In the genomic region with DNA sequence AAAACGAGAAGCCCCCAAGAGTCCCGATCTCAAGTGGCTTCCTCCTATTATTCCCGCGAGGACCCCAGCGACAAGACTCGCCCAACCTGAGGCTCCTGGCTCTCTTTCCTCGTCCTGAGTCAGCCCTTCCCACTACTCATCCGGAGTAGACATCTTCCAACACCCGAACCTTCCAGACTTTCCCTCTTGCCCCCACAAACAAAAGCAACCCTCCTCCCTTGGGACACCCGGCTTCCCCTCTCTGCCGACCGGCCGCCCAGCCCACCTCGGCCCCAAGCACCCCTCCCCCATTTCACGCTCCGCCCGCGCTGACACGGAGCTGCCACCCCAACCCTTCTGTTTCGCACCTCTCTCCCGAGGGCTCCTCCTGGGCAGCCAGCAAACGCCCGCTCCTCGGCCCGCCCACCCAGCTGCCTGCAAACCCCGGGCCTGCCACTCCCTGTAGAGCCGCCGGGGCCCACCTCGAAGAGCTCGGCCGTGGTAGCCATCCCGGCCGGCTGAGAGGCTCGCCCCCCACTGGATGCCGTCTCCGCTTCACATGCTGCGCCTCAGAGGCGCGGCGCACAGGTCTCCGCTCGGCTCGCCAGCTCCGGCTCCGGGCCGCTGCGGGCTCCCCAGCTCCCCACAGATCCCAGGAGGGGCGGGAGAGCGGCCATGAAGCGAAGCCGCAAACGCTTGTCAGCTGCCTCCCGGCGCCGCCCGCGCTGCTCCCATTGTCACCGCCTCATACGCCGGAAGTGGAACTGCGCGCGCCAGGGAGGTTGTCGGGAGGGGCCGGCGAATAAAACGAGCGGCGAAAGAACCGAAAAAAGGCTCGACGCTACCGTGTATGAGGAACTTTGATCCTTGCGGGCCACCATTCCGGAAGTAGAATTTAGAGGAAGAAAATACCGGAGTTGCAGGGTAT, we compare ENCODE assay signal across 8 cellular contexts. TPM values are rescaled to one million over a fixed set of nuclear protein-coding genes. Genes with fewer than 3 reads are reported as not detected.
A peak's percentile ranks its signal among the peaks of the same experiment; 100 is the strongest.
DNase-seq lines count a peak whose midpoint lies in the region; ATAC-seq and TF ChIP-seq lines count a peak whose summit lies in the region.

Gene AP5M1 (plus strand): TSS at position 811 of the 907 bp plus-strand sequence. CDS start 344 bp downstream, outside the sequence.
A gene with protein sequence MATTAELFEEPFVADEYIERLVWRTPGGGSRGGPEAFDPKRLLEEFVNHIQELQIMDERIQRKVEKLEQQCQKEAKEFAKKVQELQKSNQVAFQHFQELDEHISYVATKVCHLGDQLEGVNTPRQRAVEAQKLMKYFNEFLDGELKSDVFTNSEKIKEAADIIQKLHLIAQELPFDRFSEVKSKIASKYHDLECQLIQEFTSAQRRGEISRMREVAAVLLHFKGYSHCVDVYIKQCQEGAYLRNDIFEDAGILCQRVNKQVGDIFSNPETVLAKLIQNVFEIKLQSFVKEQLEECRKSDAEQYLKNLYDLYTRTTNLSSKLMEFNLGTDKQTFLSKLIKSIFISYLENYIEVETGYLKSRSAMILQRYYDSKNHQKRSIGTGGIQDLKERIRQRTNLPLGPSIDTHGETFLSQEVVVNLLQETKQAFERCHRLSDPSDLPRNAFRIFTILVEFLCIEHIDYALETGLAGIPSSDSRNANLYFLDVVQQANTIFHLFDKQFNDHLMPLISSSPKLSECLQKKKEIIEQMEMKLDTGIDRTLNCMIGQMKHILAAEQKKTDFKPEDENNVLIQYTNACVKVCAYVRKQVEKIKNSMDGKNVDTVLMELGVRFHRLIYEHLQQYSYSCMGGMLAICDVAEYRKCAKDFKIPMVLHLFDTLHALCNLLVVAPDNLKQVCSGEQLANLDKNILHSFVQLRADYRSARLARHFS (minus strand): TSS at position 745 of the 907 bp plus-strand sequence. CDS start 257 bp downstream, at position 488.

- no peaks in the 10 kb centered on the region for H3K9me3 Mint-ChIP-seq in activated T-helper 2 cell treated with anti-CD3 and anti-CD28 coated beads, Interferon-gamma antibody, Interleukin-2, Interleukin-4, amounts not matched to agents 10 μg/mL and 5 μg/mL and 100 μg/mL, durations not matched to agents 14 hours and 24 hours and 36 hours
- H3K9me3 Mint-ChIP-seq in naive thymus-derived CD4-positive, alpha-beta T cell: peaks cover 0 to 5% (median 0%) of the 10 kb centered on the region in 11 donors
- no peaks in the 10 kb centered on the region for H3K9me3 Mint-ChIP-seq in stimulated activated naive B cell treated with anti-CD40 and anti-IgM and Interleukin-4, amounts not matched to agents 10 μg/mL and 1 μg/mL and 100 μg/mL, for 72 hours

- DNase-seq in ELF-1 (ENCODE audit: low read depth, low spot score) (peak; percentile 95), H4 (ENCODE audit: low spot score) (peak; percentile 89), LoVo (ENCODE audit: low spot score) (peak; percentile 93), RWPE2 (ENCODE audit: low spot score) (peak; percentile 91), fibroblast of lung (ENCODE audit: low read depth in 2 of 2) (peak; percentile 94)
- DNase-seq in activated T-helper 2 cell treated with anti-CD3 and anti-CD28 coated beads, Interferon-gamma antibody, Interleukin-2, Interleukin-4, amounts not matched to agents 10 μg/mL and 5 μg/mL and 100 μg/mL, durations not matched to agents 14 hours and 24 hours and 36 hours (ENCODE audit: low spot score): peak; percentile 91
- DNase-seq in naive thymus-derived CD4-positive, alpha-beta T cell: peak; percentile 78 to 95 (median 93)
- peak; percentile 91 for DNase-seq in stimulated activated naive B cell treated with anti-CD40 and anti-IgM and Interleukin-4, amounts not matched to agents 10 μg/mL and 1 μg/mL and 100 μg/mL, for 72 hours

- H3K4me2 ChIP-seq in fibroblast of lung (ENCODE audit: extremely low read depth, insufficient read depth, low read length): peak within 1 kb of the TSS; percentile 88

- H3K27me3 ChIP-seq in RWPE2 (ENCODE audit: insufficient read depth, poor library complexity, severe bottlenecking) (no peaks in the 10 kb centered on the region), fibroblast of lung (ENCODE audit: control insufficient read depth, insufficient read depth, low read length) (no peaks in the 10 kb centered on the region)
- no peaks in the 10 kb centered on the region for H3K27me3 ChIP-seq in naive thymus-derived CD4-positive, alpha-beta T cell (ENCODE audit: control insufficient read depth in 2 of 2, insufficient read depth in 2 of 2, low read length in 2 of 2)

- POLR2A ChIA-PET in naive thymus-derived CD4-positive, alpha-beta T cell (lab: Charles Lee): interaction anchor here (0.6 to 3.0 kb wide), 7 partner anchors 9 to 1159 kb away, joined by 3 to 17 read pairs (median 5); partner anchors contain the start of genes KIAA0586, NAA30, TIMM9 and TMEM260

- H3K36me3 ChIP-seq in RWPE2 (ENCODE audit: low read depth) (peaks cover 20% of the 10 kb centered on the region), fibroblast of lung (ENCODE audit: control insufficient read depth, insufficient read depth, low read length) (no peaks in the 10 kb centered on the region)
- H3K36me3 ChIP-seq in naive thymus-derived CD4-positive, alpha-beta T cell (ENCODE audit: control insufficient read depth in 2 of 3, insufficient read depth in 3 of 3, low read length in 3 of 3): peaks cover 0 to 6% (median 0%) of the 10 kb centered on the region in 3 experiments

- CTCF ChIA-PET in naive thymus-derived CD4-positive, alpha-beta T cell (lab: Charles Lee): interaction anchor here (0.9 to 1.7 kb wide), 2 partner anchors 10 to 976 kb away, joined by 4 to 7 read pairs; partner anchors contain the start of gene PSMA3

- H2AFZ ChIP-seq in fibroblast of lung (ENCODE audit: low read length): peak within 1 kb of the TSS; percentile 61

- peaks cover 51% of the 10 kb centered on the region for H3K4me1 Mint-ChIP-seq in activated T-helper 2 cell treated with anti-CD3 and anti-CD28 coated beads, Interferon-gamma antibody, Interleukin-2, Interleukin-4, amounts not matched to agents 10 μg/mL and 5 μg/mL and 100 μg/mL, durations not matched to agents 14 hours and 24 hours and 36 hours (ENCODE audit: low read depth)
- H3K4me1 Mint-ChIP-seq in naive thymus-derived CD4-positive, alpha-beta T cell: peaks cover 41 to 93% (median 76%) of the 10 kb centered on the region in 7 donors
- H3K4me1 Mint-ChIP-seq in stimulated activated naive B cell treated with anti-CD40 and anti-IgM and Interleukin-4, amounts not matched to agents 10 μg/mL and 1 μg/mL and 100 μg/mL, for 72 hours: peaks cover 28 to 48% of the 10 kb centered on the region in 2 donors

- peak within 1 kb of the TSS; percentile 92 for H3K4me3 ChIP-seq in RWPE2 (ENCODE audit: severe bottlenecking)
- peak within 1 kb of the TSS; percentile 29 to 100 (median 67) for H3K4me3 ChIP-seq in fibroblast of lung (replicated peaks in 1 of 4; ENCODE audit: control extremely low read depth in 1 of 4, insufficient read depth in 1 of 4, low read depth in 3 of 4, low read length in 4 of 4)
- peak within 1 kb of the TSS; percentile 89 for H3K4me3 ChIP-seq in naive thymus-derived CD4-positive, alpha-beta T cell (ENCODE audit: low read length)

- no peaks in the 10 kb centered on the region for H4K20me1 ChIP-seq in fibroblast of lung (ENCODE audit: control insufficient read depth, extremely low read depth, insufficient read depth, low read length)

- peaks cover 31% of the 10 kb centered on the region for H3K36me3 Mint-ChIP-seq in activated T-helper 2 cell treated with anti-CD3 and anti-CD28 coated beads, Interferon-gamma antibody, Interleukin-2, Interleukin-4, amounts not matched to agents 10 μg/mL and 5 μg/mL and 100 μg/mL, durations not matched to agents 14 hours and 24 hours and 36 hours (ENCODE audit: low read depth)
- peaks cover 3 to 15% (median 7%) of the 10 kb centered on the region in 5 donors for H3K36me3 Mint-ChIP-seq in naive thymus-derived CD4-positive, alpha-beta T cell
- H3K36me3 Mint-ChIP-seq in stimulated activated naive B cell treated with anti-CD40 and anti-IgM and Interleukin-4, amounts not matched to agents 10 μg/mL and 1 μg/mL and 100 μg/mL, for 72 hours: peaks cover 11 to 15% of the 10 kb centered on the region in 2 donors

- peaks cover 33% of the 10 kb centered on the region for H3K4me1 ChIP-seq in RWPE2 (ENCODE audit: insufficient read depth, poor library complexity, severe bottlenecking)
- no peaks in the 10 kb centered on the region for H3K4me1 ChIP-seq in fibroblast of lung (ENCODE audit: control insufficient read depth, extremely low read depth, insufficient read depth, low read length)
- peaks cover 29 to 34% of the 10 kb centered on the region in 2 donors for H3K4me1 ChIP-seq in naive thymus-derived CD4-positive, alpha-beta T cell (ENCODE audit: control insufficient read depth in 2 of 2, insufficient read depth in 2 of 2, low read length in 2 of 2)

- H3K9me3 ChIP-seq in RWPE2 (ENCODE audit: severe bottlenecking): no peaks in the 10 kb centered on the region
- H3K9me3 ChIP-seq in fibroblast of lung (ENCODE audit: control insufficient read depth, insufficient read depth, low read depth, low read length): no peaks in the 10 kb centered on the region
- no peaks in the 10 kb centered on the region for H3K9me3 ChIP-seq in naive thymus-derived CD4-positive, alpha-beta T cell (ENCODE audit: control insufficient read depth in 2 of 3, low read length in 3 of 3)

- H3K27me3 Mint-ChIP-seq in activated T-helper 2 cell treated with anti-CD3 and anti-CD28 coated beads, Interferon-gamma antibody, Interleukin-2, Interleukin-4, amounts not matched to agents 10 μg/mL and 5 μg/mL and 100 μg/mL, durations not matched to agents 14 hours and 24 hours and 36 hours (ENCODE audit: low read depth): no peaks in the 10 kb centered on the region
- no peaks in the 10 kb centered on the region for H3K27me3 Mint-ChIP-seq in naive thymus-derived CD4-positive, alpha-beta T cell
- H3K27me3 Mint-ChIP-seq in stimulated activated naive B cell treated with anti-CD40 and anti-IgM and Interleukin-4, amounts not matched to agents 10 μg/mL and 1 μg/mL and 100 μg/mL, for 72 hours: no peaks in the 10 kb centered on the region

- H3K27ac Mint-ChIP-seq in activated T-helper 2 cell treated with anti-CD3 and anti-CD28 coated beads, Interferon-gamma antibody, Interleukin-2, Interleukin-4, amounts not matched to agents 10 μg/mL and 5 μg/mL and 100 μg/mL, durations not matched to agents 14 hours and 24 hours and 36 hours: peak within 1 kb of the TSS; percentile 100
- H3K27ac Mint-ChIP-seq in naive thymus-derived CD4-positive, alpha-beta T cell: peak within 1 kb of the TSS; percentile 98 to 100 (median 99)
- peak within 1 kb of the TSS; percentile 100 for H3K27ac Mint-ChIP-seq in stimulated activated naive B cell treated with anti-CD40 and anti-IgM and Interleukin-4, amounts not matched to agents 10 μg/mL and 1 μg/mL and 100 μg/mL, for 72 hours

- peak; percentile 83 for ATAC-seq in RWPE2 (ENCODE audit: low read depth)
- ATAC-seq in naive thymus-derived CD4-positive, alpha-beta T cell: peak; percentile 89
- peak; percentile 90 to 92 for ATAC-seq in stimulated activated naive B cell treated with anti-CD40 and anti-IgM and Interleukin-4, amounts not matched to agents 10 μg/mL and 1 μg/mL and 100 μg/mL, for 72 hours (replicated peaks)

- intact Hi-C loops in activated T-helper 2 cell treated with anti-CD3 and anti-CD28 coated beads, Interferon-gamma antibody, Interleukin-2, Interleukin-4, amounts not matched to agents 10 μg/mL and 5 μg/mL and 100 μg/mL, durations not matched to agents 14 hours and 24 hours and 36 hours (cut with micrococcal nuclease): loop anchor here (1.0 to 5.0 kb wide), 5 partner anchors 122 to 1806 kb away; partner anchors contain the start of genes ARID4A and NAA30
- intact Hi-C loops in naive thymus-derived CD4-positive, alpha-beta T cell (cut with micrococcal nuclease): loop anchor here (1.0 to 10.0 kb wide), 15 partner anchors 18 to 1996 kb away; partner anchors contain the start of genes KIAA0586 (in 2 of the 2), KTN1 (in 2 of the 2), NAA30 (in 2 of the 2) and PSMA3 (in 2 of the 2)

- H3K79me2 ChIP-seq in fibroblast of lung (ENCODE audit: control insufficient read depth, insufficient read depth, low read length): peaks cover 72% of the 10 kb centered on the region

- peak; percentile 31 for TF ChIP-seq CTCF in RWPE2 (IDR thresholded peaks at IDR 0.05; ENCODE audit: poor library complexity, severe bottlenecking)
- no peak for TF ChIP-seq CTCF in fibroblast of lung (conservative IDR thresholded peaks at IDR 0.05 in 1 of 2, IDR thresholded peaks at IDR 0.05 in 1 of 2; ENCODE audit: low read depth in 1 of 2, low read length in 2 of 2)

- H3K4me3 Mint-ChIP-seq in activated T-helper 2 cell treated with anti-CD3 and anti-CD28 coated beads, Interferon-gamma antibody, Interleukin-2, Interleukin-4, amounts not matched to agents 10 μg/mL and 5 μg/mL and 100 μg/mL, durations not matched to agents 14 hours and 24 hours and 36 hours (ENCODE audit: low read depth): peak within 1 kb of the TSS; percentile 100
- peak within 1 kb of the TSS; percentile 97 to 100 (median 99) for H3K4me3 Mint-ChIP-seq in naive thymus-derived CD4-positive, alpha-beta T cell
- H3K4me3 Mint-ChIP-seq in stimulated activated naive B cell treated with anti-CD40 and anti-IgM and Interleukin-4, amounts not matched to agents 10 μg/mL and 1 μg/mL and 100 μg/mL, for 72 hours: peak within 1 kb of the TSS; percentile 92 to 100

- peak within 1 kb of the TSS; percentile 85 for H3K9ac ChIP-seq in fibroblast of lung (ENCODE audit: insufficient read depth, low read length)

- H3K27ac ChIP-seq in RWPE2 (ENCODE audit: poor library complexity, severe bottlenecking) (peak within 1 kb of the TSS; percentile 76), fibroblast of lung (ENCODE audit: insufficient read depth, low read length) (peak within 1 kb of the TSS; percentile 76)
- H3K27ac ChIP-seq in naive thymus-derived CD4-positive, alpha-beta T cell (ENCODE audit: low read depth, low read length): peak within 1 kb of the TSS; percentile 91

RNA-seq across cellular contexts. Expression of gene AP5M1, which starts in this region (rescaled TPM):
- 31.2 and 45.6 TPM in 2 replicates for total RNA-seq in H4 (2014; rRNA removed; shearing (Covaris generic))
- total RNA-seq in activated T-helper 2 cell treated with anti-CD3 and anti-CD28 coated beads, Interferon-gamma antibody, Interleukin-2, Interleukin-4, amounts not matched to agents 10 μg/mL and 5 μg/mL and 100 μg/mL, durations not matched to agents 14 hours and 24 hours and 36 hours: 43.9 and 49.7 TPM in 2 replicates
- total RNA-seq in fibroblast of lung: 13.9 and 15.2 TPM in 2 replicates
- 28.8 and 40.2 TPM in 2 replicates for polyA plus RNA-seq in fibroblast of lung
- 16.4 and 21.5 TPM in 2 replicates for polyA plus RNA-seq in fibroblast of lung (2012)
- 20.9 and 23.9 TPM in 2 replicates for polyA minus RNA-seq in fibroblast of lung (ENCODE audit: low replicate concordance)
- total RNA-seq in naive thymus-derived CD4-positive, alpha-beta T cell: 10 to 100 TPM; 42.3 to 62.8 (median 52.1) TPM
- 10 to 100 TPM; 35.6 to 43.1 TPM for polyA plus RNA-seq in naive thymus-derived CD4-positive, alpha-beta T cell

RNA-seq across cellular contexts. Expression of the second gene that starts in this region (rescaled TPM):
- 26.9 and 41.8 TPM in 2 replicates for total RNA-seq in H4 (2014; rRNA removed; shearing (Covaris generic))
- 79.7 and 81.5 TPM in 2 replicates for total RNA-seq in activated T-helper 2 cell treated with anti-CD3 and anti-CD28 coated beads, Interferon-gamma antibody, Interleukin-2, Interleukin-4, amounts not matched to agents 10 μg/mL and 5 μg/mL and 100 μg/mL, durations not matched to agents 14 hours and 24 hours and 36 hours
- 34.4 and 38.0 TPM in 2 replicates for total RNA-seq in fibroblast of lung
- 60.0 and 84.0 TPM in 2 replicates for polyA plus RNA-seq in fibroblast of lung
- polyA plus RNA-seq in fibroblast of lung (2012): 40.7 and 56.5 TPM in 2 replicates
- 5.3 and 8.8 TPM in 2 replicates for polyA minus RNA-seq in fibroblast of lung (ENCODE audit: low replicate concordance)
- total RNA-seq in naive thymus-derived CD4-positive, alpha-beta T cell: 10 to 100 TPM; 27.3 to 71.6 (median 42.2) TPM
- polyA plus RNA-seq in naive thymus-derived CD4-positive, alpha-beta T cell: 10 to 100 TPM; 50.6 to 55.1 TPM

Comparison
In these comparisons a context has a peak if more than half of its experiments do, and no peak if none do; other contexts are left out.
1. Peak in every context shown above with its lines: DNase-seq, ATAC-seq, H3K4me3 ChIP-seq and H3K27ac ChIP-seq.